ENCODE assay signal across 1 cellular context in genomic region chr12:100445081-100445481, GRCh38.
A peak's percentile ranks its signal among the peaks of the same experiment; 100 is the strongest.
TF ChIP-seq lines count a peak whose summit lies in the region.

No MANE protein-coding gene starts in this region.

TF ChIP-seq in liver, 16 proteins besides CTCF, POLR2A, EP300 and RAD21 (continued from another document):
- TF ChIP-seq TAF1 (conservative IDR thresholded peaks at IDR 0.05) (peak; percentile 80), RXRA (IDR thresholded peaks at IDR 0.05) (peak; percentile 92 to 94), MAX (IDR thresholded peaks at IDR 0.05) (peak; percentile 99), NR2F2 (IDR thresholded peaks at IDR 0.05) (peak; percentile 58), FOXA2 (IDR thresholded peaks at IDR 0.05) (peak; percentile 80), JUND (IDR thresholded peaks at IDR 0.05) (peak; percentile 92 to 94)
